In genomic region chr15:66233487-66234415, GRCh38 we compare ENCODE assay signal across 14 cellular contexts. TPM values are rescaled to one million over a fixed set of nuclear protein-coding genes. Genes with fewer than 3 reads are reported as not detected.
DNase-seq lines count a peak whose midpoint lies in the region; ATAC-seq, FAIRE-seq and TF ChIP-seq lines count a peak whose summit lies in the region.
"Had no signal": no experiment of that assay in that cellular context is flagged by ENCODE, and none has a peak within 500 bp of the region (broad histone marks: within the 10 kb centered on the region; RNA-seq: fewer than 3 reads in every experiment).

No MANE protein-coding gene starts in this region.

- TF ChIP-seq RAD21 in K562 (CRISPR knock-in tag; conservative IDR thresholded peaks at IDR 0.05 in 1 of 2, IDR thresholded peaks at IDR 0.05 in 1 of 2), result peak in 1 of 2 experiments; percentile 51; a peak in 3 of 4 replicates

- TF ChIP-seq CTCF in K562 (IDR thresholded peaks at IDR 0.05 in 2 of 3, conservative IDR thresholded peaks at IDR 0.05 in 1 of 3; ENCODE audit: insufficient read depth in 2 of 3, low read depth in 1 of 3, low read length in 3 of 3), result peak; percentile 64 to 75 (median 67)
- TF ChIP-seq CTCF in retinal pigment epithelial cell (conservative IDR thresholded peaks at IDR 0.05; ENCODE audit: low read depth, low read length), result peak; percentile 22

- H3K4me2 ChIP-seq in Karpas-422 (ENCODE audit: low read depth, low read length, poor library complexity, severe bottlenecking) (no peak overlapping the region), K562 (ENCODE audit: insufficient read depth, low read length) (no peak overlapping the region)

- no peaks in the 10 kb centered on the region for H3K9me2 ChIP-seq in Karpas-422 (replicated peaks; ENCODE audit: insufficient read depth, low read length)

- no TSS peak for BruUV-seq in K562 (replicated peaks; lab: Mats Ljungman, UMichigan)

- H3K9me3 Mint-ChIP-seq in activated naive CD4-positive, alpha-beta T cell treated with anti-CD3 and anti-CD28 coated beads for 36 hours, result no peaks in the 10 kb centered on the region
- H3K9me3 Mint-ChIP-seq: activated T-cell treated with anti-CD3 and anti-CD28 coated beads, Interleukin-2, amount 50 U/mL, for 72 hours had no signal

- H3K36me3 Mint-ChIP-seq in activated naive CD4-positive, alpha-beta T cell treated with anti-CD3 and anti-CD28 coated beads for 36 hours (ENCODE audit: low read depth), result no peaks in the 10 kb centered on the region
- H3K36me3 Mint-ChIP-seq: CD14-positive monocyte had no signal

- no peak overlapping the region for H3K4me3 Mint-ChIP-seq in activated naive CD4-positive, alpha-beta T cell treated with anti-CD3 and anti-CD28 coated beads for 36 hours
- H3K4me3 Mint-ChIP-seq: activated T-cell treated with anti-CD3 and anti-CD28 coated beads, Interleukin-2, amount 50 U/mL, for 72 hours; CD14-positive monocyte had no signal

- H3K9me1 ChIP-seq in K562 (ENCODE audit: control insufficient read depth, insufficient read depth, low read length), result no peaks in the 10 kb centered on the region

- no peaks in the 10 kb centered on the region for H3K4me1 Mint-ChIP-seq in activated naive CD4-positive, alpha-beta T cell treated with anti-CD3 and anti-CD28 coated beads for 36 hours (ENCODE audit: low read depth)

- no peaks in the 10 kb centered on the region for H3K27me3 ChIP-seq in Karpas-422 (ENCODE audit: low read length)
- peaks cover 7 to 24% of the 10 kb centered on the region in 2 experiments; a peak in 4 of 5 replicates for H3K27me3 ChIP-seq in K562 (ENCODE audit: control insufficient read depth in 2 of 2, insufficient read depth in 2 of 2, low read length in 2 of 2)

- H3K4me3 ChIP-seq in Karpas-422 (ENCODE audit: low read length) (no peak overlapping the region), K562 (no peak overlapping the region), retinal pigment epithelial cell (ENCODE audit: low read length) (no peak overlapping the region)
- H3K4me3 ChIP-seq: coronary artery had no signal

- FAIRE-seq in K562 (lab: Jason Lieb, UNC) (peak; percentile 69), GM12891 (lab: Jason Lieb, UNC) (no peak), RCC 7860 (lab: Jason Lieb, UNC) (no peak)

- H3K9ac ChIP-seq in Karpas-422 (ENCODE audit: low read length) (no peak overlapping the region), K562 (ENCODE audit: insufficient read depth in 1 of 2, low read depth in 2 of 2, low read length in 2 of 2) (no peak overlapping the region)

- H3K4me1 ChIP-seq in Karpas-422 (ENCODE audit: low read length) (no peaks in the 10 kb centered on the region), K562 (replicated peaks in 1 of 2; ENCODE audit: control insufficient read depth in 2 of 2, insufficient read depth in 2 of 2, low read length in 2 of 2) (peaks cover 0 to 9% of the 10 kb centered on the region in 2 experiments; a peak in 2 of 5 replicates)

- H3K27ac ChIP-seq in Karpas-422 (ENCODE audit: low read length), result no peak overlapping the region
- H3K27ac ChIP-seq in K562 (ENCODE audit: extremely low read depth, low read depth, low read length), result no peak overlapping the region; the same call in 2 of the 3 replicates
- H3K27ac ChIP-seq: coronary artery had no signal

- no peaks in the 10 kb centered on the region for H3K9me3 ChIP-seq in Karpas-422 (ENCODE audit: low read length)
- no peaks in the 10 kb centered on the region for H3K9me3 ChIP-seq in K562 (replicated peaks; ENCODE audit: control insufficient read depth, insufficient read depth, low read depth, low read length)

- H3K27ac Mint-ChIP-seq in activated naive CD4-positive, alpha-beta T cell treated with anti-CD3 and anti-CD28 coated beads for 36 hours, result no peak overlapping the region
- H3K27ac Mint-ChIP-seq: activated T-cell treated with anti-CD3 and anti-CD28 coated beads, Interleukin-2, amount 50 U/mL, for 72 hours had no signal

- no peaks in the 10 kb centered on the region for H3K27me3 Mint-ChIP-seq in activated naive CD4-positive, alpha-beta T cell treated with anti-CD3 and anti-CD28 coated beads for 36 hours (ENCODE audit: low read depth)

- H4K20me1 ChIP-seq in Karpas-422 (ENCODE audit: insufficient read depth, low read depth, low read length) (no peaks in the 10 kb centered on the region), K562 (replicated peaks; ENCODE audit: control insufficient read depth, insufficient read depth, low read length) (no peaks in the 10 kb centered on the region; the same call in 1 of the 2 replicates)

- peak; percentile 92 for ATAC-seq in K562
- ATAC-seq: activated T-cell treated with anti-CD3 and anti-CD28 coated beads, Interleukin-2, amount 50 U/mL, for 72 hours had no signal

- peak; percentile 32; the same call in 1 of the 2 replicates for TF ChIP-seq EP300 in K562 (IDR thresholded peaks at IDR 0.05; ENCODE audit: low read length)

- TF ChIP-seq POLR2A in K562 (conservative IDR thresholded peaks at IDR 0.05) (no peak), GM12891 (IDR thresholded peaks at IDR 0.05; ENCODE audit: low read depth, low read length) (no peak)

- H3K79me2 ChIP-seq in Karpas-422 (ENCODE audit: low read length) (no peaks in the 10 kb centered on the region), K562 (ENCODE audit: control insufficient read depth, insufficient read depth, low read length) (no peaks in the 10 kb centered on the region)

- WGBS in K562 (ENCODE audit: insufficient coverage, low coverage, missing lambda C conversion rate), result 36% methylated on average over 13 of the region's 14 CpGs

- CTCF ChIA-PET in activated naive CD4-positive, alpha-beta T cell treated with anti-CD3 and anti-CD28 coated beads for 36 hours (lab: Charles Lee), result no interaction called here
- CTCF ChIA-PET in K562 (lab: Yijun Ruan, JAX; ENCODE audit: low intra/inter-chr PET ratio), result interaction anchor here (0.6 kb wide), 1 partner anchor 172 kb away, joined by 3 read pairs; no protein-coding TSS in a partner anchor

- in situ Hi-C loops in K562 (cut with MboI), result no loop called here

- H3K36me3 ChIP-seq in Karpas-422 (ENCODE audit: insufficient read depth, low read length), result no peaks in the 10 kb centered on the region
- no peaks in the 10 kb centered on the region for H3K36me3 ChIP-seq in K562 (ENCODE audit: control insufficient read depth, insufficient read depth, low read length)

- peak; percentile 42 for DNase-seq in activated naive CD4-positive, alpha-beta T cell treated with anti-CD3 and anti-CD28 coated beads for 36 hours
- no peak for DNase-seq in activated naive CD4-positive, alpha-beta T cell (lab: John Stamatoyannopoulos, UW)
- DNase-seq in Karpas-422 (peak; percentile 72), K562 (ENCODE audit: extremely low read depth in 1 of 4, low spot score in 3 of 4) (peak; percentile 48 to 67 (median 63)), retinal pigment epithelial cell (ENCODE audit: low read depth) (no peak), GM12891 (ENCODE audit: insufficient read length, low spot score) (no peak), NCI-H1436 (lab: John Stamatoyannopoulos, UW) (no peak), RCC 7860 (ENCODE audit: low spot score) (no peak)
- DNase-seq: GOT3, NCI-H510A, T-helper 9 cell had no signal

- POLR2A ChIA-PET in K562 (lab: Yijun Ruan, JAX), result no interaction called here

- intact Hi-C loops in activated naive CD4-positive, alpha-beta T cell treated with anti-CD3 and anti-CD28 coated beads for 36 hours (cut with micrococcal nuclease), result no loop called here
- intact Hi-C loops in K562 (cut with micrococcal nuclease), result loop anchor here (10.0 kb wide), 1 partner anchor 51 kb away; no protein-coding TSS in a partner anchor

- H2AFZ ChIP-seq in Karpas-422 (ENCODE audit: low read length) (no peak overlapping the region), K562 (ENCODE audit: low read depth, low read length) (peak overlapping the region; percentile 37; the same call in 1 of the 2 replicates)

RNA-seq across cellular contexts. Expression of gene MEGF11, which starts 19.8 kb away (rescaled TPM):
- under 1 TPM in 1 of 2 experiments, not detected in 1; 0.05 TPM for total RNA-seq in activated naive CD4-positive, alpha-beta T cell treated with anti-CD3 and anti-CD28 coated beads for 36 hours
- not detected in 2 replicates for total RNA-seq in Karpas-422 (2014; rRNA removed; shearing (Covaris generic); ENCODE audit: low replicate concordance)
- 0.26 TPM in 1 of 2 replicates, not detected in the other for total RNA-seq in K562 (2011; cell fraction: chromatin; rRNA removed; ENCODE audit: low replicate concordance)
- 0.66 TPM in 1 of 2 replicates, not detected in the other for total RNA-seq in K562 (2011; cell fraction: nucleolus; rRNA removed)
- 0.46 TPM in 1 of 2 replicates, not detected in the other for total RNA-seq in K562 (2011; cell fraction: nucleoplasm; rRNA removed)
- not detected in 2 replicates for total RNA-seq in K562 (2014; rRNA removed)
- not detected in 2 replicates for total RNA-seq in K562 (2014; rRNA removed; fragmentation: Illumina TruSeq; extraction: Trizol)
- total RNA-seq in K562 (2015; rRNA removed; fragmentation: Illumina TruSeq; extraction: Trizol), result not detected in 2 replicates
- total RNA-seq in K562 (2021), result not detected in 2 replicates
- polyA plus RNA-seq in K562 (2011; rRNA removed), result not detected in 2 replicates
- polyA plus RNA-seq in K562 (2011; cell fraction: cytosol; rRNA removed), result 0.18 TPM in 1 of 2 replicates, not detected in the other
- not detected in 2 replicates for polyA plus RNA-seq in K562 (2011; cell fraction: nucleus; rRNA removed)
- polyA plus RNA-seq in K562 (2012), result 0.44 and 1.9 TPM in 2 replicates
- not detected in 2 replicates for polyA plus RNA-seq in K562 (2014; fragmentation: Illumina TruSeq; extraction: Trizol)
- polyA plus RNA-seq in K562 (2014; fragmentation: Nextera tagmentation; extraction: Ambion mirVana), result under 1 TPM; 0.06 to 0.20 TPM
- polyA plus RNA-seq in K562 (2014; rRNA removed), result 0.23 TPM in 1 of 2 replicates, not detected in the other
- not detected in 2 replicates for polyA minus RNA-seq in K562 (2011; rRNA and poly(A)+ RNA removed)
- polyA minus RNA-seq in K562 (2011; cell fraction: cytosol; rRNA and poly(A)+ RNA removed), result not detected in 2 replicates
- 0.44 TPM in 1 of 2 replicates, not detected in the other for polyA minus RNA-seq in K562 (2011; cell fraction: nucleus; rRNA and poly(A)+ RNA removed)
- 0.85 TPM for polyA plus RNA-seq in GM12891 (2012; ENCODE audit: low read depth, missing spikeins)
- total RNA-seq: activated T-cell treated with anti-CD3 and anti-CD28 coated beads, Interleukin-2, amount 50 U/mL, for 72 hours had no signal
- polyA plus RNA-seq: CD14-positive monocyte had no signal

RNA-seq across cellular contexts. Expression of gene DIS3L, which starts 59.6 kb away (rescaled TPM):
- 10 to 100 TPM; 24.0 to 24.6 TPM for total RNA-seq in activated naive CD4-positive, alpha-beta T cell treated with anti-CD3 and anti-CD28 coated beads for 36 hours
- total RNA-seq in Karpas-422 (2014; rRNA removed; shearing (Covaris generic); ENCODE audit: low replicate concordance), result 25.5 and 40.2 TPM in 2 replicates
- 20.0 and 41.6 TPM in 2 replicates for total RNA-seq in K562 (2011; cell fraction: chromatin; rRNA removed; ENCODE audit: low replicate concordance)
- total RNA-seq in K562 (2011; cell fraction: nucleolus; rRNA removed), result 15.7 and 16.5 TPM in 2 replicates
- total RNA-seq in K562 (2011; cell fraction: nucleoplasm; rRNA removed), result 16.1 and 17.0 TPM in 2 replicates
- total RNA-seq in K562 (2014; rRNA removed), result 11.8 and 16.2 TPM in 2 replicates
- 25.0 and 25.4 TPM in 2 replicates for total RNA-seq in K562 (2014; rRNA removed; fragmentation: Illumina TruSeq; extraction: Trizol)
- 25.4 and 25.6 TPM in 2 replicates for total RNA-seq in K562 (2015; rRNA removed; fragmentation: Illumina TruSeq; extraction: Trizol)
- 16.6 and 16.9 TPM in 2 replicates for total RNA-seq in K562 (2021)
- polyA plus RNA-seq in K562 (2011; rRNA removed), result 19.8 and 34.6 TPM in 2 replicates
- polyA plus RNA-seq in K562 (2011; cell fraction: cytosol; rRNA removed), result 6.5 and 11.5 TPM in 2 replicates
- polyA plus RNA-seq in K562 (2011; cell fraction: nucleus; rRNA removed), result 7.7 and 9.5 TPM in 2 replicates
- 13.2 and 20.8 TPM in 2 replicates for polyA plus RNA-seq in K562 (2012)
- polyA plus RNA-seq in K562 (2014; fragmentation: Illumina TruSeq; extraction: Trizol), result 16.4 and 19.4 TPM in 2 replicates
- 1 to 10 TPM; 5.9 to 6.4 TPM for polyA plus RNA-seq in K562 (2014; fragmentation: Nextera tagmentation; extraction: Ambion mirVana)
- polyA plus RNA-seq in K562 (2014; rRNA removed), result 15.1 and 15.3 TPM in 2 replicates
- 77.1 and 80.9 TPM in 2 replicates for polyA minus RNA-seq in K562 (2011; rRNA and poly(A)+ RNA removed)
- polyA minus RNA-seq in K562 (2011; cell fraction: cytosol; rRNA and poly(A)+ RNA removed), result 9.5 and 21.1 TPM in 2 replicates
- 11.8 and 20.4 TPM in 2 replicates for polyA minus RNA-seq in K562 (2011; cell fraction: nucleus; rRNA and poly(A)+ RNA removed)
- 8.9 TPM for polyA plus RNA-seq in GM12891 (2012; ENCODE audit: low read depth, missing spikeins)

Comparison
In these comparisons a context has a peak if more than half of its experiments do, and no peak if none do; other contexts are left out.
1. DNase-seq: peak in activated naive CD4-positive, alpha-beta T cell treated with anti-CD3 and anti-CD28 coated beads for 36 hours (single experiment), Karpas-422 (single experiment) and K562 (4 of 4); none in activated naive CD4-positive, alpha-beta T cell (0 of 4), retinal pigment epithelial cell (single experiment), GM12891 (single experiment), NCI-H1436 (single experiment) and RCC 7860 (single experiment).